Comparison of ENCODE assay signal across 36 cellular contexts in genomic region chr3:146359841-146360240, GRCh38.
"Had no signal": no experiment of that assay in that cellular context is flagged by ENCODE, and none has a peak within 500 bp of the region (broad histone marks: within the 10 kb centered on the region; RNA-seq: fewer than 3 reads in every experiment).

No MANE protein-coding gene starts in this region.

- H3K27ac ChIP-seq: ascending aorta, cardiac muscle cell had no signal

- H3K4me3 ChIP-seq: ascending aorta, cardiac muscle cell had no signal

- DNase-seq: activated B cell treated with CpG ODN at 0.5 μM for 24 hours; activated CD4-positive, alpha-beta memory T cell treated with anti-CD3 and anti-CD28 coated beads for 36 hours; activated CD4-positive, alpha-beta T cell treated with anti-CD3 and anti-CD28 coated beads for 4 hours; activated CD4-positive, alpha-beta T cell treated with anti-CD3 and anti-CD28 coated beads, Interleukin-2, amount 10 ng/mL, durations not matched to agents 24 days and 14 days; activated CD4-positive, alpha-beta T cell treated with anti-CD3 and anti-CD28 coated beads, Interleukin-2, amount 50 U/mL, for 1 hour; activated CD4-positive, alpha-beta T cell treated with anti-CD3 and anti-CD28 coated beads, Interleukin-2, amount 50 U/mL, for 4 hours; activated CD4-positive, CD25-positive, alpha-beta regulatory T cell treated with anti-CD3 and anti-CD28 coated beads, Interleukin-2, amount 50 U/mL, for 72 hours; activated CD8-positive, alpha-beta memory T cell treated with anti-CD3 and anti-CD28 coated beads, Interleukin-2, amount 50 U/mL, for 4 hours; activated CD8-positive, alpha-beta T cell treated with anti-CD3 and anti-CD28 coated beads for 36 hours; activated effector memory CD4-positive, alpha-beta T cell treated with anti-CD3 and anti-CD28 coated beads, Interleukin-2, amount 50 U/mL, for 16 hours; activated gamma-delta T cell treated with Interleukin-2 at 50 U/mL for 16 hours; activated naive CD4-positive, alpha-beta T cell; activated naive CD4-positive, alpha-beta T cell treated with anti-CD3 and anti-CD28 coated beads for 36 hours; activated naive CD4-positive, alpha-beta T cell treated with anti-CD3 and anti-CD28 coated beads, Interleukin-2, amount 50 U/mL, for 16 hours; activated naive CD8-positive, alpha-beta T cell treated with anti-CD3 and anti-CD28 coated beads for 36 hours; activated T-cell treated with anti-CD3 and anti-CD28 coated beads for 4 hours; activated T-cell treated with anti-CD3 and anti-CD28 coated beads, Interleukin-2, amount 50 U/mL, for 1 hour; activated T-cell treated with anti-CD3 and anti-CD28 coated beads, Interleukin-2, amount 50 U/mL, for 4 hours; activated T-cell treated with anti-CD3 and anti-CD28 coated beads, Interleukin-2, amount 50 U/mL, for 72 hours; amygdala; anterior cingulate cortex; caudate nucleus; cerebellar nuclear complex; T-helper 1 cell; T-helper 2 cell; T-helper 9 cell had no signal

- FAIRE-seq: TTC549 had no signal

- H3K4me1 Mint-ChIP-seq: activated B cell treated with CpG ODN at 0.5 μM for 24 hours; activated CD4-positive, alpha-beta T cell treated with anti-CD3 and anti-CD28 coated beads, Interleukin-2, amount 10 ng/mL, durations not matched to agents 24 days and 14 days; activated naive CD8-positive, alpha-beta T cell treated with anti-CD3 and anti-CD28 coated beads for 36 hours; activated T-helper 17 cell treated with anti-CD3 and anti-CD28 coated beads, Interleukin-2, amount 50 U/mL, for 72 hours; brain; central memory CD8-positive, alpha-beta T cell had no signal

- H3K4me1 ChIP-seq: ascending aorta had no signal

- H3K4me3 Mint-ChIP-seq: activated B cell treated with CpG ODN at 0.5 μM for 24 hours; activated CD4-positive, alpha-beta memory T cell treated with anti-CD3 and anti-CD28 coated beads for 36 hours; activated CD4-positive, alpha-beta T cell treated with anti-CD3 and anti-CD28 coated beads, Interleukin-2, amount 10 ng/mL, durations not matched to agents 24 days and 14 days; activated CD8-positive, alpha-beta T cell treated with anti-CD3 and anti-CD28 coated beads for 36 hours; activated naive CD4-positive, alpha-beta T cell treated with anti-CD3 and anti-CD28 coated beads for 36 hours; activated naive CD8-positive, alpha-beta T cell treated with anti-CD3 and anti-CD28 coated beads for 36 hours; activated T-cell treated with anti-CD3 and anti-CD28 coated beads, Interleukin-2, amount 50 U/mL, for 4 hours; activated T-cell treated with anti-CD3 and anti-CD28 coated beads, Interleukin-2, amount 50 U/mL, for 72 hours; activated T-helper 1 cell treated with anti-CD3 and anti-CD28 coated beads, Interleukin-12 subunit alpha, Interleukin-12 subunit beta, Interleukin-2, Interleukin-4 antibody, amounts not matched to agents 30 ng/mL and 10 ng/mL and 1 ng/mL, durations not matched to agents 14 hours and 24 hours and 36 hours; activated T-helper 17 cell treated with anti-CD3 and anti-CD28 coated beads, Interleukin-2, amount 50 U/mL, for 72 hours; brain; central memory CD8-positive, alpha-beta T cell; T-helper 1 cell treated with Interleukin-12 subunit alpha and Interleukin-12 subunit beta and Interleukin-4 antibody, amounts not matched to agents 30 μg/mL and 1 μg/mL, for 36 hours; T-helper 2 cell treated with Interferon-gamma antibody and Interleukin-4, amounts not matched to agents 5 μg/mL and 100 μg/mL, for 36 hours had no signal

- H3K36me3 ChIP-seq: ascending aorta, cardiac muscle cell had no signal

- H3K27me3 Mint-ChIP-seq: activated B cell treated with CpG ODN at 0.5 μM for 24 hours; activated CD4-positive, alpha-beta memory T cell treated with anti-CD3 and anti-CD28 coated beads for 36 hours; activated CD4-positive, alpha-beta T cell treated with anti-CD3 and anti-CD28 coated beads, Interleukin-2, amount 10 ng/mL, durations not matched to agents 24 days and 14 days; activated CD8-positive, alpha-beta T cell treated with anti-CD3 and anti-CD28 coated beads for 36 hours; activated naive CD8-positive, alpha-beta T cell treated with anti-CD3 and anti-CD28 coated beads for 36 hours; activated T-helper 17 cell treated with anti-CD3 and anti-CD28 coated beads, Interleukin-2, amount 50 U/mL, for 72 hours; central memory CD8-positive, alpha-beta T cell had no signal

- H3K27me3 ChIP-seq: ascending aorta, cardiac muscle cell had no signal

- H3K36me3 Mint-ChIP-seq: activated CD4-positive, alpha-beta memory T cell treated with anti-CD3 and anti-CD28 coated beads for 36 hours; activated naive CD8-positive, alpha-beta T cell treated with anti-CD3 and anti-CD28 coated beads for 36 hours; brain had no signal

- H3K27ac Mint-ChIP-seq: activated B cell treated with CpG ODN at 0.5 μM for 24 hours; activated CD4-positive, alpha-beta memory T cell treated with anti-CD3 and anti-CD28 coated beads for 36 hours; activated CD4-positive, alpha-beta T cell treated with anti-CD3 and anti-CD28 coated beads, Interleukin-2, amount 10 ng/mL, durations not matched to agents 24 days and 14 days; activated CD8-positive, alpha-beta T cell treated with anti-CD3 and anti-CD28 coated beads for 36 hours; activated naive CD4-positive, alpha-beta T cell treated with anti-CD3 and anti-CD28 coated beads for 36 hours; activated naive CD4-positive, alpha-beta T cell treated with anti-CD3 and anti-CD28 coated beads, Interleukin-2, amount 50 U/mL, for 72 hours; activated naive CD8-positive, alpha-beta T cell treated with anti-CD3 and anti-CD28 coated beads for 36 hours; activated T-cell treated with anti-CD3 and anti-CD28 coated beads, Interleukin-2, amount 50 U/mL, for 72 hours; activated T-helper 1 cell treated with anti-CD3 and anti-CD28 coated beads, Interleukin-12 subunit alpha, Interleukin-12 subunit beta, Interleukin-2, Interleukin-4 antibody, amounts not matched to agents 30 ng/mL and 10 ng/mL and 1 ng/mL, durations not matched to agents 14 hours and 24 hours and 36 hours; activated T-helper 17 cell treated with anti-CD3 and anti-CD28 coated beads, Interleukin-2, amount 50 U/mL, for 72 hours; brain; T-helper 1 cell treated with Interleukin-12 subunit alpha and Interleukin-12 subunit beta and Interleukin-4 antibody, amounts not matched to agents 30 μg/mL and 1 μg/mL, for 36 hours; T-helper 2 cell treated with Interferon-gamma antibody and Interleukin-4, amounts not matched to agents 5 μg/mL and 100 μg/mL, for 36 hours had no signal

- H3K9me3 Mint-ChIP-seq: activated CD4-positive, alpha-beta T cell treated with anti-CD3 and anti-CD28 coated beads, Interleukin-2, amount 10 ng/mL, durations not matched to agents 24 days and 14 days had no signal
